Comparison of ENCODE assay signal across 2 cellular contexts in genomic region chrX:96889726-96890125, GRCh38.
TF ChIP-seq lines count a peak whose summit lies in the region.

No MANE protein-coding gene starts in this region.

TF ChIP-seq in GM23338, 12 proteins besides CTCF, POLR2A, EP300 and RAD21:
- TF ChIP-seq JUNB (IDR thresholded peaks at IDR 0.05; ENCODE audit: unreplicated experiment), result no peak
- no peak for TF ChIP-seq EZH2phosphoT487 (IDR thresholded peaks at IDR 0.05; ENCODE audit: unreplicated experiment)
- TF ChIP-seq REST (IDR thresholded peaks at IDR 0.05; ENCODE audit: unreplicated experiment), result no peak
- no peak for TF ChIP-seq ETS1 (IDR thresholded peaks at IDR 0.05)
- TF ChIP-seq NANOG (IDR thresholded peaks at IDR 0.05; ENCODE audit: borderline replicate concordance), result no peak
- no peak for TF ChIP-seq ZNF114 (CRISPR knock-in tag; IDR thresholded peaks at IDR 0.05)
- no peak for TF ChIP-seq POLR2AphosphoS5 (IDR thresholded peaks at IDR 0.05; ENCODE audit: low read depth)
- no peak for TF ChIP-seq STAT1 (IDR thresholded peaks at IDR 0.05; ENCODE audit: unreplicated experiment)
- TF ChIP-seq CREB1 (CRISPR knock-in tag; IDR thresholded peaks at IDR 0.05; ENCODE audit: low read depth), result no peak

TF ChIP-seq in endothelial cell of umbilical vein, 7 proteins besides CTCF, POLR2A, EP300 and RAD21:
- no peak for TF ChIP-seq EZH2 (IDR thresholded peaks at IDR 0.05; ENCODE audit: borderline replicate concordance, low read depth, low read length, severe bottlenecking)
- TF ChIP-seq POLR2AphosphoS5 (IDR thresholded peaks at IDR 0.05; ENCODE audit: insufficient read depth, low read depth, low read length), result no peak
- TF ChIP-seq MAX (IDR thresholded peaks at IDR 0.05; ENCODE audit: insufficient read depth, insufficient read length), result no peak
- TF ChIP-seq JUN (IDR thresholded peaks at IDR 0.05; ENCODE audit: borderline replicate concordance, insufficient read depth, insufficient read length, low read depth), result no peak
- no peak for TF ChIP-seq GATA2 (IDR thresholded peaks at IDR 0.05; ENCODE audit: insufficient read depth, insufficient read length, low read depth, low read length)
- TF ChIP-seq FOS (IDR thresholded peaks at IDR 0.05; ENCODE audit: borderline replicate concordance, insufficient read depth, low read length), result no peak
